ENCODE assay signal across 1 cellular context in the genomic region with DNA sequence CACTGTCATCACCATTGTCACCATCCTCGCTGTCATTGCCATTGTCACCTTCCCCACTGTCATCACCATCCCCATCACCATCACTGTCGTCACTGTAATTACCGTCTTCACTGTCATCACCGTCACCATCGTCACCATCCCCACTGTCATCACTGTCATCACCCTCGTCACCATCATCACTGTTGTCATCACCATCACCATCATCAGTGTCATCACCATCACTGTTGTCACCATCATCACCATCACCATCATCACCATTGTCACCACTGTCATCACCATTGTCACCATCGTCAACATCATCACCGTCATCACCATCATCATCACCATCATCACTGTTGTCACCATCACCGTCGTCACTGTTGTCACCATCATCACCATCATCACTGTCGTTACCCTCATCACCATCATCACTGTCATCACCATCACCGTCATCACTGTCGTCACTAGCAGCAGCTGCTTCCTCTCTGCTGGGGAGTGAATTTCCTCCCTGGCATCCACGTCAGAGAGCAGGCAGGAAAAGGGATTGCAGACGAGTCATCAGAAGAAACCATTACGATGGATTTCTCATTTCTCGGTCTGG.
TF ChIP-seq lines count a peak whose summit lies in the region.

No MANE protein-coding gene starts in this region.

TF ChIP-seq in HepG2, 621 proteins besides CTCF, POLR2A, EP300 and RAD21 (continued from another document):
- TF ChIP-seq ATF7 (IDR thresholded peaks at IDR 0.05), result peak; percentile 64
- TF ChIP-seq ATF7 (CRISPR knock-in tag; IDR thresholded peaks at IDR 0.05), result no peak
TF ChIP-seq in HepG2: peak in this region for 8.
